Comparison of ENCODE assay signal across 30 cellular contexts in the genomic region with DNA sequence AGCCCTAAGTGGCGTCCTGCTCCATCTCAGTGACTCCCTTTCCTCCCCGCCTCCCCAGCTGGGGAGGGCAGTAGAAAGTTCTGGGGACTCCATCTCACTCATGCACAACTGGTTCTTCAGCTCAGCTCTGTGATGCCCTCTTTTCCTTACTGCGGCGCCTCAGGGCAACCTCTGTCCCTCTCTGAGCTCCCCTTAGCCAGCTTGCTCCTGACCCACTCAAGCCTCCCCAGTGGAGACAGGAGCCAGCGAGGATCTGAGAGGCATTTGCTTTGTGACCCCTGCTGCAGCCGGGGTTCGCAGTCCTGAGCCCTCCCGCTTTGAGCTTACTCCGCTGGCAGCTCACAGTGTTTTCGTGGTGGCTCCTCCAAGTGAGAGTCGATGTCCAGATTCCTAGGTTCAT.
"Had no signal": no experiment of that assay in that cellular context is flagged by ENCODE, and none has a peak within 500 bp of the region (broad histone marks: within the 10 kb centered on the region; RNA-seq: fewer than 3 reads in every experiment).

No MANE protein-coding gene starts in this region.

- H3K4me3 Mint-ChIP-seq: activated CD4-positive, alpha-beta memory T cell treated with anti-CD3 and anti-CD28 coated beads, Interleukin-2, amount 10 ng/mL, durations not matched to agents 7 days and 5 days; activated CD4-positive, alpha-beta T cell treated with anti-CD3 and anti-CD28 coated beads for 36 hours; activated CD4-positive, alpha-beta T cell treated with anti-CD3 and anti-CD28 coated beads, Interleukin-2, amount 10 ng/mL, durations not matched to agents 7 days and 5 days; activated naive CD4-positive, alpha-beta T cell treated with anti-CD3 and anti-CD28 coated beads, Interleukin-2, amount 10 ng/mL, durations not matched to agents 7 days and 5 days; activated naive CD8-positive, alpha-beta T cell treated with anti-CD3 and anti-CD28 coated beads, Interleukin-2, amount 10 ng/mL, durations not matched to agents 7 days and 5 days; activated T-cell treated with anti-CD3 and anti-CD28 coated beads, Interleukin-2, amount 50 U/mL, for 24 hours; activated T-cell treated with anti-CD3 and anti-CD28 coated beads, Interleukin-2, amount 50 U/mL, for 72 hours; T-helper 1 cell treated with Interleukin-12 subunit alpha and Interleukin-12 subunit beta and Interleukin-4 antibody, amounts not matched to agents 30 μg/mL and 1 μg/mL, for 36 hours had no signal

- H3K27me3 Mint-ChIP-seq: activated CD4-positive, alpha-beta T cell treated with anti-CD3 and anti-CD28 coated beads for 36 hours; activated naive CD8-positive, alpha-beta T cell treated with anti-CD3 and anti-CD28 coated beads, Interleukin-2, amount 10 ng/mL, durations not matched to agents 7 days and 5 days had no signal

- ATAC-seq: activated CD4-positive, alpha-beta T cell treated with anti-CD3 and anti-CD28 coated beads for 36 hours; activated naive CD4-positive, alpha-beta T cell treated with anti-CD3 and anti-CD28 coated beads, Interleukin-2, amount 50 U/mL, for 72 hours; activated T-cell treated with anti-CD3 and anti-CD28 coated beads, Interleukin-2, amount 50 U/mL, for 72 hours; esophagus mucosa had no signal

- H3K4me3 ChIP-seq: ascending aorta, breast epithelium, cardiac muscle cell, colonic mucosa had no signal

- H3K4me1 Mint-ChIP-seq: activated CD4-positive, alpha-beta T cell treated with anti-CD3 and anti-CD28 coated beads, Interleukin-2, amount 10 ng/mL, durations not matched to agents 7 days and 5 days; activated naive CD4-positive, alpha-beta T cell treated with anti-CD3 and anti-CD28 coated beads, Interleukin-2, amount 10 ng/mL, durations not matched to agents 7 days and 5 days had no signal

- H3K36me3 Mint-ChIP-seq: activated naive CD4-positive, alpha-beta T cell treated with anti-CD3 and anti-CD28 coated beads, Interleukin-2, amount 10 ng/mL, durations not matched to agents 7 days and 5 days had no signal

- H3K27ac ChIP-seq: ascending aorta, breast epithelium, cardiac muscle cell, colonic mucosa, WERI-Rb-1 had no signal

- H3K9me3 ChIP-seq: ascending aorta, breast epithelium, colonic mucosa had no signal

- H3K9me3 Mint-ChIP-seq: activated CD4-positive, alpha-beta memory T cell treated with anti-CD3 and anti-CD28 coated beads, Interleukin-2, amount 10 ng/mL, durations not matched to agents 7 days and 5 days; activated CD4-positive, alpha-beta T cell treated with anti-CD3 and anti-CD28 coated beads, Interleukin-2, amount 10 ng/mL, durations not matched to agents 7 days and 5 days; activated naive CD4-positive, alpha-beta T cell treated with anti-CD3 and anti-CD28 coated beads, Interleukin-2, amount 10 ng/mL, durations not matched to agents 7 days and 5 days; activated naive CD4-positive, alpha-beta T cell treated with anti-CD3 and anti-CD28 coated beads, Interleukin-2, amount 50 U/mL, for 72 hours; activated naive CD8-positive, alpha-beta T cell treated with anti-CD3 and anti-CD28 coated beads, Interleukin-2, amount 10 ng/mL, durations not matched to agents 7 days and 5 days; activated T-cell treated with anti-CD3 and anti-CD28 coated beads, Interleukin-2, amount 50 U/mL, for 24 hours; activated T-cell treated with anti-CD3 and anti-CD28 coated beads, Interleukin-2, amount 50 U/mL, for 72 hours; T-helper 1 cell treated with Interleukin-12 subunit alpha and Interleukin-12 subunit beta and Interleukin-4 antibody, amounts not matched to agents 30 μg/mL and 1 μg/mL, for 36 hours had no signal

- FAIRE-seq: frontal cortex had no signal

- H3K36me3 ChIP-seq: breast epithelium, colonic mucosa had no signal

- H3K27me3 ChIP-seq: ascending aorta, breast epithelium, cardiac muscle cell, colonic mucosa had no signal

- DNase-seq: activated CD4-positive, alpha-beta memory T cell treated with anti-CD3 and anti-CD28 coated beads, Interleukin-2, amount 10 ng/mL, durations not matched to agents 7 days and 5 days; activated CD4-positive, alpha-beta T cell treated with anti-CD3 and anti-CD28 coated beads for 36 hours; activated CD4-positive, alpha-beta T cell treated with anti-CD3 and anti-CD28 coated beads, Interleukin-2, amount 10 ng/mL, durations not matched to agents 7 days and 5 days; activated CD4-positive, alpha-beta T cell treated with anti-CD3 and anti-CD28 coated beads, Interleukin-2, amount 50 U/mL, for 4 hours; activated CD4-positive, CD25-positive, alpha-beta regulatory T cell; activated CD4-positive, CD25-positive, alpha-beta regulatory T cell treated with anti-CD3 and anti-CD28 coated beads, Interleukin-2, amount 50 U/mL, for 72 hours; activated CD8-positive, alpha-beta memory T cell treated with anti-CD3 and anti-CD28 coated beads, Interleukin-2, amount 50 U/mL, for 48 hours; activated gamma-delta T cell; activated naive CD4-positive, alpha-beta T cell; activated naive CD4-positive, alpha-beta T cell treated with anti-CD3 and anti-CD28 coated beads, Interleukin-2, amount 10 ng/mL, durations not matched to agents 7 days and 5 days; activated naive CD8-positive, alpha-beta T cell treated with anti-CD3 and anti-CD28 coated beads, Interleukin-2, amount 10 ng/mL, durations not matched to agents 7 days and 5 days; activated T-cell treated with anti-CD3 and anti-CD28 coated beads for 4 hours; activated T-cell treated with anti-CD3 and anti-CD28 coated beads, Interleukin-2, amount 50 U/mL, for 24 hours; activated T-cell treated with anti-CD3 and anti-CD28 coated beads, Interleukin-2, amount 50 U/mL, for 72 hours; central memory CD4-positive, alpha-beta T cell; cerebellar nuclear complex; colonic mucosa; effector CD8-positive, alpha-beta T cell; foreskin fibroblast; head of caudate nucleus; T-helper 9 cell; WERI-Rb-1 had no signal

- H3K4me1 ChIP-seq: ascending aorta, breast epithelium, colonic mucosa had no signal

- H3K27ac Mint-ChIP-seq: activated CD4-positive, alpha-beta memory T cell treated with anti-CD3 and anti-CD28 coated beads, Interleukin-2, amount 10 ng/mL, durations not matched to agents 7 days and 5 days; activated CD4-positive, alpha-beta T cell treated with anti-CD3 and anti-CD28 coated beads for 36 hours; activated CD4-positive, alpha-beta T cell treated with anti-CD3 and anti-CD28 coated beads, Interleukin-2, amount 10 ng/mL, durations not matched to agents 7 days and 5 days; activated naive CD4-positive, alpha-beta T cell treated with anti-CD3 and anti-CD28 coated beads, Interleukin-2, amount 10 ng/mL, durations not matched to agents 7 days and 5 days; activated naive CD4-positive, alpha-beta T cell treated with anti-CD3 and anti-CD28 coated beads, Interleukin-2, amount 50 U/mL, for 72 hours; activated naive CD8-positive, alpha-beta T cell treated with anti-CD3 and anti-CD28 coated beads, Interleukin-2, amount 10 ng/mL, durations not matched to agents 7 days and 5 days; activated T-cell treated with anti-CD3 and anti-CD28 coated beads, Interleukin-2, amount 50 U/mL, for 24 hours; activated T-cell treated with anti-CD3 and anti-CD28 coated beads, Interleukin-2, amount 50 U/mL, for 72 hours; brain; T-helper 1 cell treated with Interleukin-12 subunit alpha and Interleukin-12 subunit beta and Interleukin-4 antibody, amounts not matched to agents 30 μg/mL and 1 μg/mL, for 36 hours had no signal
